ENCODE assay signal across 17 cellular contexts in genomic region chr11:130545449-130546072, GRCh38.
A peak's percentile ranks its signal among the peaks of the same experiment; 100 is the strongest.
DNase-seq lines count a peak whose midpoint lies in the region; ATAC-seq, FAIRE-seq and TF ChIP-seq lines count a peak whose summit lies in the region.
"Had no signal": no experiment of that assay in that cellular context is flagged by ENCODE, and none has a peak within 500 bp of the region (broad histone marks: within the 10 kb centered on the region; RNA-seq: fewer than 3 reads in every experiment).

No MANE protein-coding gene starts in this region.

- H3K79me2 ChIP-seq in endothelial cell of umbilical vein (ENCODE audit: control insufficient read depth, insufficient read depth, low read length), result no peaks in the 10 kb centered on the region

- H3K4me1 ChIP-seq in left ventricle myocardium inferior (peaks cover 8% of the 10 kb centered on the region), endothelial cell of umbilical vein (ENCODE audit: control insufficient read depth, extremely low read depth, insufficient read depth, low read length) (no peaks in the 10 kb centered on the region), neuronal stem cell (ENCODE audit: control insufficient read depth in 2 of 2, insufficient read depth in 1 of 2, low read depth in 1 of 2, low read length in 2 of 2) (no peaks in the 10 kb centered on the region)
- H3K4me1 ChIP-seq: A549 had no signal

- POLR2A ChIA-PET in endothelial cell of umbilical vein (lab: Charles Lee), result no interaction called here

- H3K9ac ChIP-seq in endothelial cell of umbilical vein (replicated peaks; ENCODE audit: extremely low read depth, insufficient read depth, low read length) (no peak overlapping the region), neuronal stem cell (ENCODE audit: low read depth, low read length, poor library complexity) (no peak overlapping the region)

- no peaks in the 10 kb centered on the region for H3K4me1 Mint-ChIP-seq in T-helper 17 cell
- H3K4me1 Mint-ChIP-seq: CD4-positive, alpha-beta memory T cell; H9 had no signal

- no peaks in the 10 kb centered on the region for H3K9me3 ChIP-seq in left ventricle myocardium inferior (replicated peaks)
- H3K9me3 ChIP-seq in endothelial cell of umbilical vein (replicated peaks; ENCODE audit: control insufficient read depth, insufficient read depth, low read length), result no peaks in the 10 kb centered on the region
- peaks cover 0 to 1% of the 10 kb centered on the region in 2 donors for H3K9me3 ChIP-seq in neuronal stem cell (replicated peaks in 1 of 2; ENCODE audit: control insufficient read depth in 2 of 2, insufficient read depth in 1 of 2, low read depth in 1 of 2, low read length in 2 of 2)
- no peaks in the 10 kb centered on the region for H3K9me3 ChIP-seq in T-helper 17 cell (ENCODE audit: control insufficient read depth, low read length, poor library complexity, severe bottlenecking)
- H3K9me3 ChIP-seq: A549 had no signal

- H3K79me1 ChIP-seq in neuronal stem cell (ENCODE audit: low read depth, low read length), result no peaks in the 10 kb centered on the region

- H3K4ac ChIP-seq in neuronal stem cell (ENCODE audit: low read length), result no peak overlapping the region

- H4K8ac ChIP-seq in neuronal stem cell (ENCODE audit: low read depth, low read length), result no peak overlapping the region

- no peak overlapping the region for H2AK5ac ChIP-seq in neuronal stem cell (ENCODE audit: low read depth, low read length)

- peak overlapping the region; percentile 57 for H3K18ac ChIP-seq in neuronal stem cell (ENCODE audit: low read length)

- no peak overlapping the region for H3K27ac ChIP-seq in left ventricle myocardium inferior (replicated peaks)
- no peak overlapping the region for H3K27ac ChIP-seq in endothelial cell of umbilical vein (ENCODE audit: insufficient read depth, low read depth, low read length)
- no peak overlapping the region for H3K27ac ChIP-seq in neuronal stem cell (replicated peaks; ENCODE audit: low read length)
- H3K27ac ChIP-seq: 22Rv1, A549, C4-2B, HL-60 had no signal

- H3K27me3 ChIP-seq in left ventricle myocardium inferior (ENCODE audit: low read depth) (no peaks in the 10 kb centered on the region), endothelial cell of umbilical vein (ENCODE audit: control insufficient read depth in 2 of 2, insufficient read depth in 2 of 2, low read length in 2 of 2) (peaks cover under 1 to 2% of the 10 kb centered on the region in 2 experiments), neuronal stem cell (ENCODE audit: control insufficient read depth in 3 of 3, insufficient read depth in 3 of 3, low read depth in 1 of 3, low read length in 3 of 3) (peaks cover 0 to 3% (median 0%) of the 10 kb centered on the region in 3 experiments)

- no peak overlapping the region for H3K23ac ChIP-seq in neuronal stem cell (ENCODE audit: low read depth, low read length, poor library complexity)

- FAIRE-seq in endothelial cell of umbilical vein (lab: Jason Lieb, UNC) (no peak), GM19239 (lab: Jason Lieb, UNC) (no peak)
- FAIRE-seq: A549, H1 had no signal

- H3K36me3 ChIP-seq in left ventricle myocardium inferior, result no peaks in the 10 kb centered on the region
- H3K36me3 ChIP-seq in endothelial cell of umbilical vein (ENCODE audit: control insufficient read depth in 2 of 2, extremely low read depth in 1 of 2, insufficient read depth in 2 of 2, low read length in 2 of 2), result no peaks in the 10 kb centered on the region
- no peaks in the 10 kb centered on the region for H3K36me3 ChIP-seq in neuronal stem cell (replicated peaks in 1 of 2; ENCODE audit: control insufficient read depth in 2 of 2, insufficient read depth in 2 of 2, low read length in 2 of 2)

- CTCF ChIA-PET in endothelial cell of umbilical vein (lab: Charles Lee), result no interaction called here

- H3K27me3 Mint-ChIP-seq in T-helper 17 cell, result peaks cover 41% of the 10 kb centered on the region

- no peak overlapping the region for H3K14ac ChIP-seq in neuronal stem cell (ENCODE audit: low read length)

- no TSS peak for BruUV-seq in endothelial cell of umbilical vein (replicated peaks; lab: Mats Ljungman, UMichigan)

- no peak overlapping the region for H3K27ac Mint-ChIP-seq in T-helper 17 cell
- H3K27ac Mint-ChIP-seq: CD4-positive, alpha-beta memory T cell; H9 had no signal

- H2BK15ac ChIP-seq in neuronal stem cell (ENCODE audit: low read length), result peak overlapping the region; percentile 61

- H2BK5ac ChIP-seq in neuronal stem cell (ENCODE audit: low read length), result peak overlapping the region; percentile 57

- H3K4me3 ChIP-seq in left ventricle myocardium inferior, result no peak overlapping the region
- H3K4me3 ChIP-seq in endothelial cell of umbilical vein (replicated peaks in 1 of 3; ENCODE audit: insufficient read depth in 1 of 3, low read depth in 1 of 3, low read length in 3 of 3), result no peak overlapping the region
- no peak overlapping the region for H3K4me3 ChIP-seq in neuronal stem cell (ENCODE audit: low read length in 2 of 2)
- H3K4me3 ChIP-seq: A549 had no signal

- intact Hi-C loops in left cardiac atrium (cut with DNase I), result no loop called here
- intact Hi-C loops in left ventricle myocardium inferior (cut with micrococcal nuclease), result no loop called here
- intact Hi-C loops in endothelial cell of umbilical vein (cut with micrococcal nuclease), result no loop called here

- no peak overlapping the region for H2BK12ac ChIP-seq in neuronal stem cell (ENCODE audit: low read length)

- WGBS in neuronal stem cell (ENCODE audit: extremely low coverage in 2 of 2, insufficient read length in 2 of 2, insufficient replicate concordance in 1 of 2), 2 donors, result no CpG with 5 or more reads among the region's 4 CpGs

- dilution Hi-C loops in endothelial cell of umbilical vein (cut with MboI; ENCODE audit: extremely low pct_ligation_motif_present, low sequenced_read_pairs), result no loop called here

- no peak for TF ChIP-seq POLR2A in endothelial cell of umbilical vein (IDR thresholded peaks at IDR 0.05; ENCODE audit: low read depth, low read length)

- no peak overlapping the region for H2BK120ac ChIP-seq in neuronal stem cell (ENCODE audit: low read depth, low read length)

- H3K4me3 Mint-ChIP-seq in T-helper 17 cell, result no peak overlapping the region
- H3K4me3 Mint-ChIP-seq: CD4-positive, alpha-beta memory T cell; H9 had no signal

- TF ChIP-seq CTCF in left ventricle myocardium inferior (IDR thresholded peaks at IDR 0.05; ENCODE audit: borderline replicate concordance) (no peak), endothelial cell of umbilical vein (IDR thresholded peaks at IDR 0.05; ENCODE audit: extremely low read depth in 1 of 2, insufficient read depth in 1 of 2, low read depth in 1 of 2, low read length in 2 of 2) (no peak)

- H3K9me1 ChIP-seq in endothelial cell of umbilical vein (replicated peaks; ENCODE audit: control insufficient read depth, extremely low read depth, insufficient read depth, low read length), result no peaks in the 10 kb centered on the region

- H4K91ac ChIP-seq in neuronal stem cell (ENCODE audit: low read depth, low read length, poor library complexity), result no peak overlapping the region

- ATAC-seq in left cardiac atrium (peak; percentile 48 to 87), T-helper 17 cell (no peak)
- ATAC-seq: A549 had no signal

- no peak overlapping the region for H3K4me2 ChIP-seq in endothelial cell of umbilical vein (ENCODE audit: insufficient read depth, low read length)
- no peak overlapping the region for H3K4me2 ChIP-seq in neuronal stem cell (ENCODE audit: insufficient read depth, low read length, poor library complexity, severe bottlenecking)
- H3K4me2 ChIP-seq: A549 had no signal

- H3K36me3 Mint-ChIP-seq in T-helper 17 cell (ENCODE audit: low read depth), result no peaks in the 10 kb centered on the region
- H3K36me3 Mint-ChIP-seq: CD4-positive, alpha-beta memory T cell had no signal

- no peak for DNase-seq in left cardiac atrium
- no peak for DNase-seq in left ventricle myocardium inferior
- DNase-seq in endothelial cell of umbilical vein (ENCODE audit: low read depth, low spot score), result no peak
- DNase-seq in neuronal stem cell (ENCODE audit: low spot score), result no peak
- no peak for DNase-seq in epidermal melanocyte (ENCODE audit: insufficient read length, low spot score)
- DNase-seq in T-helper 17 cell, result no peak
- DNase-seq in GM19239 (ENCODE audit: insufficient read length, low spot score), result no peak
- DNase-seq: AML-193; CD4-positive, alpha-beta memory T cell; DMS79 treated with DMSO at 0.1 percent for 48 hours; GF-D8; H9 had no signal

- no peaks in the 10 kb centered on the region for H4K20me1 ChIP-seq in endothelial cell of umbilical vein (replicated peaks; ENCODE audit: control insufficient read depth, extremely low read depth, insufficient read depth, low read length)

- H2AFZ ChIP-seq in endothelial cell of umbilical vein (ENCODE audit: low read depth, low read length) (no peak overlapping the region), neuronal stem cell (ENCODE audit: low read length) (no peak overlapping the region)

TF ChIP-seq in endothelial cell of umbilical vein, 7 proteins besides CTCF, POLR2A, EP300 and RAD21:
- no peak for TF ChIP-seq FOS (IDR thresholded peaks at IDR 0.05; ENCODE audit: borderline replicate concordance, insufficient read depth, low read length)
- peak; percentile 4 for TF ChIP-seq GATA2 (IDR thresholded peaks at IDR 0.05; ENCODE audit: insufficient read depth, insufficient read length, low read depth, low read length)
- no peak for TF ChIP-seq MYC (IDR thresholded peaks at IDR 0.05; ENCODE audit: low read depth, low read length)
- no peak for TF ChIP-seq POLR2AphosphoS5 (IDR thresholded peaks at IDR 0.05; ENCODE audit: insufficient read depth, low read depth, low read length)
